Comparison of ENCODE assay signal across 8 cellular contexts in genomic region chr13:110561335-110562033, GRCh38. TPM values are rescaled to one million over a fixed set of nuclear protein-coding genes. Genes with fewer than 3 reads are reported as not detected.
DNase-seq lines count a peak whose midpoint lies in the region; ATAC-seq, FAIRE-seq and TF ChIP-seq lines count a peak whose summit lies in the region.

RAB20 (minus strand) TSS chr13:110561722; CDS start chr13:110561519, 203 bp downstream.

- H3K27me3 Mint-ChIP-seq in CD4-positive, alpha-beta T cell: no peaks in the 10 kb centered on the region
- peaks cover 8% of the 10 kb centered on the region for H3K27me3 Mint-ChIP-seq in activated T-helper 17 cell treated with anti-CD3 and anti-CD28 coated beads, Interleukin-2, amount 50 U/mL, for 72 hours
- peaks cover 43% of the 10 kb centered on the region for H3K27me3 Mint-ChIP-seq in nephron progenitor cell (ENCODE audit: low read depth, poor library complexity)
- peaks cover 15% of the 10 kb centered on the region for H3K27me3 Mint-ChIP-seq in stimulated activated naive CD8-positive, alpha-beta T cell treated with anti-CD3 and anti-CD28 coated beads, Interleukin-15, Interleukin-2, amounts not matched to agents 100 ng/mL and 50 ng/mL, for 24 hours

- H3K9me3 ChIP-seq in CD4-positive, alpha-beta T cell (ENCODE audit: control insufficient read depth, low read length): no peaks in the 10 kb centered on the region

- H3K9me3 Mint-ChIP-seq in CD4-positive, alpha-beta T cell: no peaks in the 10 kb centered on the region
- H3K9me3 Mint-ChIP-seq in activated T-helper 17 cell treated with anti-CD3 and anti-CD28 coated beads, Interleukin-2, amount 50 U/mL, for 72 hours: no peaks in the 10 kb centered on the region
- peaks cover 27% of the 10 kb centered on the region for H3K9me3 Mint-ChIP-seq in nephron progenitor cell
- H3K9me3 Mint-ChIP-seq in stimulated activated naive CD8-positive, alpha-beta T cell treated with anti-CD3 and anti-CD28 coated beads, Interleukin-15, Interleukin-2, amounts not matched to agents 100 ng/mL and 50 ng/mL, for 24 hours: no peaks in the 10 kb centered on the region

- CTCF ChIA-PET in CD4-positive, alpha-beta T cell (lab: Charles Lee): no interaction called here

- ATAC-seq in CD4-positive, alpha-beta T cell (ENCODE audit: poor library complexity): peak; percentile 60
- ATAC-seq in GM19351 (IDR thresholded peaks at IDR 0.05; ENCODE audit: unreplicated experiment) (peak; percentile 66), HG03457 (IDR thresholded peaks at IDR 0.05; ENCODE audit: unreplicated experiment) (peak; percentile 70)
- ATAC-seq in activated T-helper 17 cell treated with anti-CD3 and anti-CD28 coated beads, Interleukin-2, amount 50 U/mL, for 72 hours (replicated peaks): peak; percentile 73

- no peak for FAIRE-seq in RCC 7860 (lab: Jason Lieb, UNC)

- peak within 1 kb of the TSS; percentile 41 for H3K27ac ChIP-seq in CD4-positive, alpha-beta T cell (ENCODE audit: low read depth, low read length)

- DNase-seq in CD4-positive, alpha-beta T cell: peak; percentile 22 to 60 (median 36)
- DNase-seq in RCC 7860 (ENCODE audit: low spot score) (peak; percentile 60), fibroblast of peridontal ligament (ENCODE audit: extremely low read depth) (peak; percentile 77), nephron progenitor cell (peak; percentile 86)

- POLR2A ChIA-PET in CD4-positive, alpha-beta T cell (lab: Charles Lee): interaction anchor here (0.7 to 1.4 kb wide), 5 partner anchors 13 to 353 kb away, joined by 3 to 18 read pairs (median 5); partner anchors contain the start of genes ANKRD10 and NAXD

- intact Hi-C loops in CD4-positive, alpha-beta T cell (cut with DNase I, micrococcal nuclease): loop anchor here in 1 of 2 experiments (10.0 kb wide), 2 partner anchors 107 to 353 kb away; partner anchors contain the start of gene ANKRD10

- peak within 1 kb of the TSS; percentile 100 for H3K4me3 Mint-ChIP-seq in CD4-positive, alpha-beta T cell
- peak within 1 kb of the TSS; percentile 72 for H3K4me3 Mint-ChIP-seq in activated T-helper 17 cell treated with anti-CD3 and anti-CD28 coated beads, Interleukin-2, amount 50 U/mL, for 72 hours
- H3K4me3 Mint-ChIP-seq in nephron progenitor cell: peak within 1 kb of the TSS; percentile 93
- peak within 1 kb of the TSS; percentile 91 for H3K4me3 Mint-ChIP-seq in stimulated activated naive CD8-positive, alpha-beta T cell treated with anti-CD3 and anti-CD28 coated beads, Interleukin-15, Interleukin-2, amounts not matched to agents 100 ng/mL and 50 ng/mL, for 24 hours

- H3K27me3 ChIP-seq in CD4-positive, alpha-beta T cell (ENCODE audit: control insufficient read depth, insufficient read depth, low read length): no peaks in the 10 kb centered on the region

- no peak for TF ChIP-seq CTCF in CD4-positive, alpha-beta T cell (IDR thresholded peaks at IDR 0.05)
- TF ChIP-seq CTCF in nephron progenitor cell (IDR thresholded peaks at IDR 0.05): no peak

- peaks cover 50% of the 10 kb centered on the region for H3K4me1 Mint-ChIP-seq in CD4-positive, alpha-beta T cell (ENCODE audit: low read depth)
- H3K4me1 Mint-ChIP-seq in activated T-helper 17 cell treated with anti-CD3 and anti-CD28 coated beads, Interleukin-2, amount 50 U/mL, for 72 hours: peaks cover 11% of the 10 kb centered on the region
- peaks cover 67% of the 10 kb centered on the region for H3K4me1 Mint-ChIP-seq in nephron progenitor cell
- H3K4me1 Mint-ChIP-seq in stimulated activated naive CD8-positive, alpha-beta T cell treated with anti-CD3 and anti-CD28 coated beads, Interleukin-15, Interleukin-2, amounts not matched to agents 100 ng/mL and 50 ng/mL, for 24 hours (ENCODE audit: low read depth): peaks cover 20% of the 10 kb centered on the region

- H3K36me3 Mint-ChIP-seq in CD4-positive, alpha-beta T cell (ENCODE audit: low read depth): peaks cover 5% of the 10 kb centered on the region
- no peaks in the 10 kb centered on the region for H3K36me3 Mint-ChIP-seq in activated T-helper 17 cell treated with anti-CD3 and anti-CD28 coated beads, Interleukin-2, amount 50 U/mL, for 72 hours (ENCODE audit: low read depth)
- H3K36me3 Mint-ChIP-seq in nephron progenitor cell (ENCODE audit: low read depth): peaks cover 36% of the 10 kb centered on the region
- H3K36me3 Mint-ChIP-seq in stimulated activated naive CD8-positive, alpha-beta T cell treated with anti-CD3 and anti-CD28 coated beads, Interleukin-15, Interleukin-2, amounts not matched to agents 100 ng/mL and 50 ng/mL, for 24 hours (ENCODE audit: low read depth): no peaks in the 10 kb centered on the region

- H3K27ac Mint-ChIP-seq in CD4-positive, alpha-beta T cell: peak within 1 kb of the TSS; percentile 77
- H3K27ac Mint-ChIP-seq in activated T-helper 17 cell treated with anti-CD3 and anti-CD28 coated beads, Interleukin-2, amount 50 U/mL, for 72 hours: peak within 1 kb of the TSS; percentile 71
- H3K27ac Mint-ChIP-seq in nephron progenitor cell: no peak within 1 kb of the TSS
- peak within 1 kb of the TSS; percentile 83 for H3K27ac Mint-ChIP-seq in stimulated activated naive CD8-positive, alpha-beta T cell treated with anti-CD3 and anti-CD28 coated beads, Interleukin-15, Interleukin-2, amounts not matched to agents 100 ng/mL and 50 ng/mL, for 24 hours

RNA-seq across cellular contexts. Expression of gene RAB20, which starts in this region (rescaled TPM):
- total RNA-seq in CD4-positive, alpha-beta T cell: 1 to 10 TPM in 1 of 2 experiments, under 1 TPM in 1; 0.89 to 1.4 TPM
- 1 to 10 TPM; 2.4 to 3.7 TPM for total RNA-seq in activated T-helper 17 cell treated with anti-CD3 and anti-CD28 coated beads, Interleukin-2, amount 50 U/mL, for 72 hours

Comparison
In these comparisons a context has a peak if more than half of its experiments do, and no peak if none do; other contexts are left out.
1. Peak in every context shown above with its lines: DNase-seq, ATAC-seq and H3K27ac ChIP-seq.